8 cellular contexts compared by ENCODE assay signal in genomic region chr11:68039526-68040086, GRCh38. TPM values are rescaled to one million over a fixed set of nuclear protein-coding genes. Genes with fewer than 3 reads are reported as not detected.
A peak's percentile ranks its signal among the peaks of the same experiment; 100 is the strongest.
DNase-seq lines count a peak whose midpoint lies in the region; ATAC-seq and TF ChIP-seq lines count a peak whose summit lies in the region.

No MANE protein-coding gene starts in this region.

- ATAC-seq in GM21447 (IDR thresholded peaks at IDR 0.05; ENCODE audit: unreplicated experiment) (peak; percentile 16), memory B cell (ENCODE audit: low read depth) (no peak), HG03432 (IDR thresholded peaks at IDR 0.05; ENCODE audit: unreplicated experiment) (no peak)

- H3K9me3 Mint-ChIP-seq in memory B cell = no peaks in the 10 kb centered on the region

- DNase-seq in ascending aorta (ENCODE audit: low spot score in 2 of 2) = no peak
- no peak for DNase-seq in memory B cell (ENCODE audit: low spot score in 2 of 2)
- no peak for DNase-seq in AG08396 (ENCODE audit: low spot score)
- DNase-seq in NK-92 treated with Interleukin-12 subunit alpha and Interleukin-12 subunit beta, amount 100 ng/mL, for 24 hours (lab: John Stamatoyannopoulos, UW) = no peak
- no peak for DNase-seq in Ammon's horn (ENCODE audit: low spot score)

- no peak for TF ChIP-seq CTCF in 22Rv1 (IDR thresholded peaks at IDR 0.05)
- TF ChIP-seq CTCF in ascending aorta (IDR thresholded peaks at IDR 0.05) = no peak

- H3K27ac Mint-ChIP-seq in memory B cell = peak overlapping the region; percentile 95

- H3K4me3 ChIP-seq in ascending aorta = peak overlapping the region; percentile 63 to 78

- no peaks in the 10 kb centered on the region for H3K27me3 Mint-ChIP-seq in memory B cell

- H3K36me3 ChIP-seq in ascending aorta = peaks cover 17 to 33% of the 10 kb centered on the region in 2 donors

- no peaks in the 10 kb centered on the region for H3K9me3 ChIP-seq in ascending aorta

- H3K27ac ChIP-seq in 22Rv1 (peak overlapping the region; percentile 75), ascending aorta (peak overlapping the region; percentile 90 to 91)

- H3K4me1 Mint-ChIP-seq in memory B cell = peaks cover 19% of the 10 kb centered on the region

- H3K27me3 ChIP-seq in ascending aorta = no peaks in the 10 kb centered on the region

- peak overlapping the region; percentile 96 for H3K4me3 Mint-ChIP-seq in memory B cell

- peaks cover 14 to 30% of the 10 kb centered on the region in 2 donors for H3K4me1 ChIP-seq in ascending aorta

- intact Hi-C loops in ascending aorta (cut with DNase I) = loop anchor here (1.0 to 10.0 kb wide), 5 partner anchors 29 to 425 kb away; partner anchors contain the start of genes ALDH3B1, CHKA, PPP6R3 and UNC93B1

- peaks cover 5% of the 10 kb centered on the region for H3K36me3 Mint-ChIP-seq in memory B cell

RNA-seq across cellular contexts. Expression of gene TCIRG1, which starts 0.8 kb away (rescaled TPM):
- 385 TPM for total RNA-seq in ascending aorta

RNA-seq across cellular contexts. Expression of gene NDUFS8, which starts 9.1 kb away (rescaled TPM):
- total RNA-seq in ascending aorta = 316 TPM

RNA-seq across cellular contexts. Expression of gene ALDH3B1, which starts 29.5 kb away (rescaled TPM):
- total RNA-seq in ascending aorta = 42.8 TPM

RNA-seq across cellular contexts. Expression of gene UNC93B1, which starts 35.7 kb away (rescaled TPM):
- 74.7 TPM for total RNA-seq in ascending aorta
